ENCODE assay signal across 39 cellular contexts in genomic region chr7:151960449-151960848, GRCh38. TPM values are rescaled to one million over a fixed set of nuclear protein-coding genes. Genes with fewer than 3 reads are reported as not detected.
"Had no signal": no experiment of that assay in that cellular context is flagged by ENCODE, and none has a peak within 500 bp of the region (broad histone marks: within the 10 kb centered on the region; RNA-seq: fewer than 3 reads in every experiment).

No MANE protein-coding gene starts in this region.

- H3K36me3 ChIP-seq: MG63 had no signal

- H3K9ac ChIP-seq: KMS-11 had no signal

- H3K27ac ChIP-seq: KMS-11 had no signal

- H3K4me3 ChIP-seq: MG63 had no signal

- DNase-seq: Karpas-422, Kasumi-1, MG63, MM.1S, MV-4-11, NCI-H1048, NCI-H1092, NCI-H1092 treated with DMSO at 0.1 percent for 48 hours, NCI-H1105, NCI-H1417, NCI-H1417 treated with DMSO at 0.1 percent for 48 hours, NCI-H1436, NCI-H1436 treated with DMSO at 0.1 percent for 48 hours, NCI-H146, NCI-H1694, NCI-H1694 treated with DMSO at 0.1 percent for 48 hours, NCI-H187, NCI-H187 treated with DMSO at 0.1 percent for 48 hours, NCI-H1930, NCI-H2029, NCI-H2029 treated with DMSO at 0.1 percent for 48 hours, NCI-H2081, NCI-H2081 treated with DMSO at 0.1 percent for 48 hours, NCI-H2107, NCI-H2171, NCI-H2171 treated with DMSO at 0.1 percent for 48 hours, NCI-H2227 treated with DMSO at 0.1 percent for 48 hours, NCI-H226, NCI-H345, NCI-H446, NCI-H446 treated with DMSO at 0.1 percent for 48 hours, NCI-H510A, NCI-H510A treated with DMSO at 0.1 percent for 48 hours, NCI-H524 had no signal

- H3K4me2 ChIP-seq: KMS-11 had no signal

- H3K9me3 ChIP-seq: MG63 had no signal

- H3K27me3 ChIP-seq: MG63 had no signal

RNA-seq across cellular contexts. Expression of gene GALNTL5, which starts 4.2 kb away (rescaled TPM):
- total RNA-seq: LHCN-M2, M059J, MCF 10A, NCI-H460 had no signal
